20 cellular contexts compared by ENCODE assay signal in genomic region chr4:84492737-84493091, GRCh38. TPM values are rescaled to one million over a fixed set of nuclear protein-coding genes. Genes with fewer than 3 reads are reported as not detected.
DNase-seq lines count a peak whose midpoint lies in the region; ATAC-seq, FAIRE-seq and TF ChIP-seq lines count a peak whose summit lies in the region.
"Had no signal": no experiment of that assay in that cellular context is flagged by ENCODE, and none has a peak within 500 bp of the region (broad histone marks: within the 10 kb centered on the region; RNA-seq: fewer than 3 reads in every experiment).

No MANE protein-coding gene starts in this region.

- H3K4me1 Mint-ChIP-seq in neural crest cell, result peaks cover 52% of the 10 kb centered on the region
- peaks cover 7 to 17% (median 12%) of the 10 kb centered on the region in 3 donors for H3K4me1 Mint-ChIP-seq in T-cell

- DNase-seq in A549 (ENCODE audit: low read depth in 1 of 2, low spot score in 1 of 2) (no peak), esophagus muscularis mucosa (ENCODE audit: extremely low spot score) (no peak), neural crest cell (ENCODE audit: low read depth, low spot score) (no peak), T-cell (no peak), left colon (no peak), posterior cingulate gyrus (no peak), posterior vena cava (ENCODE audit: low spot score) (no peak)
- DNase-seq: activated CD4-positive, alpha-beta T cell treated with anti-CD3 and anti-CD28 coated beads for 1 hour; activated effector memory CD4-positive, alpha-beta T cell treated with Interleukin-2 at 50 U/mL for 16 hours; anterior cingulate cortex; KG1; lower lobe of right lung; natural killer cell; NCI-H1048; NCI-H2171 treated with DMSO at 0.1 percent for 48 hours; SHP77 treated with DMSO at 0.1 percent for 48 hours; stimulated activated CD4-positive, alpha-beta T cell treated with anti-CD3 and anti-CD28 coated beads, Interleukin-1b, Interleukin-23, amount 100 ng/mL, for 48 hours had no signal

- TF ChIP-seq CTCF in A549 (IDR thresholded peaks at IDR 0.05) (no peak), HEK293 (tag by site-specific recombination; IDR thresholded peaks at IDR 0.05) (no peak), esophagus muscularis mucosa (IDR thresholded peaks at IDR 0.05) (no peak), neural crest cell (conservative IDR thresholded peaks at IDR 0.05) (no peak)

- FAIRE-seq in A549 (lab: Jason Lieb, UNC), result no peak

- POLR2A ChIA-PET in A549 (lab: Yijun Ruan, JAX), result no interaction called here
- POLR2A ChIA-PET in HEK293 (lab: Yijun Ruan, JAX), result no interaction called here
- POLR2A ChIA-PET in T-cell (lab: Charles Lee), result no interaction called here

- TF ChIP-seq POLR2A in A549 (IDR thresholded peaks at IDR 0.05; ENCODE audit: low read length) (no peak), esophagus muscularis mucosa (IDR thresholded peaks at IDR 0.05; ENCODE audit: low read depth) (no peak)

- peak overlapping the region; percentile 83 for H3K4me2 ChIP-seq in A549

- 34% methylated on average over 8 of the region's 28 CpGs for WGBS in A549 (ENCODE audit: missing lambda C conversion rate)
- 9% methylated on average over 9 of the region's 28 CpGs for WGBS in esophagus muscularis mucosa

- H3K27ac Mint-ChIP-seq in neural crest cell (ENCODE audit: unreplicated experiment) (no peak overlapping the region), T-cell (no peak overlapping the region)
- H3K27ac Mint-ChIP-seq: natural killer cell had no signal

- H3K36me3 ChIP-seq in HEK293 (ENCODE audit: control insufficient read depth in 2 of 2, insufficient read depth in 1 of 2, low read length in 2 of 2), result peaks cover 0 to 42% of the 10 kb centered on the region in 2 experiments; a peak in 2 of 3 replicates
- peaks cover 0 to 32% (median 13%) of the 10 kb centered on the region in 4 donors for H3K36me3 ChIP-seq in esophagus muscularis mucosa
- H3K36me3 ChIP-seq: colonic mucosa, lower lobe of right lung had no signal

- H3K36me3 Mint-ChIP-seq in neural crest cell (ENCODE audit: low read depth) (peaks cover 9% of the 10 kb centered on the region), T-cell (peaks cover 5% of the 10 kb centered on the region)

- intact Hi-C loops in esophagus muscularis mucosa (cut with DNase I) (no loop called here), left colon (cut with DNase I, micrococcal nuclease) (no loop called here), posterior cingulate gyrus (cut with DNase I) (no loop called here), posterior vena cava (cut with DNase I) (no loop called here)

- peak overlapping the region; percentile 57 for H3K4me3 Mint-ChIP-seq in neural crest cell
- H3K4me3 Mint-ChIP-seq in T-cell, result peak overlapping the region in 1 of 3 donors; percentile 56
- H3K4me3 Mint-ChIP-seq: natural killer cell had no signal

- H3K4me3 ChIP-seq in A549 (peak overlapping the region; percentile 41), HEK293 (ENCODE audit: low read depth, low read length) (no peak overlapping the region), esophagus muscularis mucosa (peak overlapping the region; percentile 81 to 92 (median 87))
- H3K4me3 ChIP-seq: colonic mucosa, lower lobe of right lung had no signal

- peaks cover 0 to 52% (median 3%) of the 10 kb centered on the region in 4 donors for H3K27me3 ChIP-seq in esophagus muscularis mucosa

- ATAC-seq in A549 (peak; percentile 41 to 56; a peak in 4 of 6 replicates), T-cell (replicated peaks in 1 of 4) (no peak), left colon (no peak)
- ATAC-seq: lower lobe of right lung, natural killer cell had no signal

- no peak for TF ChIP-seq RAD21 in A549 (conservative IDR thresholded peaks at IDR 0.05 in 1 of 2, IDR thresholded peaks at IDR 0.05 in 1 of 2)

- TF ChIP-seq EP300 in A549 (IDR thresholded peaks at IDR 0.05) (no peak), esophagus muscularis mucosa (IDR thresholded peaks at IDR 0.05) (no peak)

- H3K9me3 ChIP-seq in A549, result no peaks in the 10 kb centered on the region
- H3K9me3 ChIP-seq in HEK293 (ENCODE audit: control insufficient read depth, insufficient read depth, low read depth, low read length), result no peaks in the 10 kb centered on the region
- H3K9me3 ChIP-seq in esophagus muscularis mucosa, result no peaks in the 10 kb centered on the region
- H3K9me3 ChIP-seq: colonic mucosa, lower lobe of right lung had no signal

- H3K27ac ChIP-seq in A549 (peak overlapping the region in 1 of 2 experiments; percentile 63; a peak in 2 of 6 replicates), HEK293 (ENCODE audit: extremely low read depth, low read depth, low read length) (no peak overlapping the region), esophagus muscularis mucosa (replicated peaks in 1 of 4) (peak overlapping the region; percentile 92 to 98 (median 96))
- H3K27ac ChIP-seq: colonic mucosa, HL-60, lower lobe of right lung had no signal

- peaks cover 96% of the 10 kb centered on the region for H3K27me3 Mint-ChIP-seq in neural crest cell (ENCODE audit: low read depth)
- peaks cover 68 to 82% of the 10 kb centered on the region in 2 donors for H3K27me3 Mint-ChIP-seq in T-cell

- no peaks in the 10 kb centered on the region for H3K4me1 ChIP-seq in A549
- no peaks in the 10 kb centered on the region for H3K4me1 ChIP-seq in HEK293 (ENCODE audit: control insufficient read depth, insufficient read depth, low read length)
- peaks cover 11 to 72% (median 45%) of the 10 kb centered on the region in 4 donors for H3K4me1 ChIP-seq in esophagus muscularis mucosa

- H3K9me3 Mint-ChIP-seq in neural crest cell, result no peaks in the 10 kb centered on the region
- peaks cover 0 to 12% (median 0%) of the 10 kb centered on the region in 3 donors for H3K9me3 Mint-ChIP-seq in T-cell

- CTCF ChIA-PET in A549 (lab: Yijun Ruan, JAX), result no interaction called here
- CTCF ChIA-PET in HEK293 (lab: Yijun Ruan, JAX), result no interaction called here
- CTCF ChIA-PET in T-cell (lab: Charles Lee), result no interaction called here

TF ChIP-seq in A549, 52 proteins besides CTCF, POLR2A, EP300 and RAD21 (continues in another document):
- TF ChIP-seq FOXS1 (CRISPR knock-in tag; IDR thresholded peaks at IDR 0.05), result no peak
- no peak for TF ChIP-seq MAZ (IDR thresholded peaks at IDR 0.05; ENCODE audit: borderline replicate concordance, low read depth, low read length)
- no peak for TF ChIP-seq HDAC2 (IDR thresholded peaks at IDR 0.05)
- no peak for TF ChIP-seq E2F6 (IDR thresholded peaks at IDR 0.05; ENCODE audit: borderline replicate concordance, low read depth)
- TF ChIP-seq JUNB (IDR thresholded peaks at IDR 0.05), result no peak
- TF ChIP-seq CHD4 (IDR thresholded peaks at IDR 0.05; ENCODE audit: borderline replicate concordance), result no peak
- TF ChIP-seq TFCP2L1 (CRISPR knock-in tag; IDR thresholded peaks at IDR 0.05), result no peak
- no peak for TF ChIP-seq CHD2 (IDR thresholded peaks at IDR 0.05; ENCODE audit: low read length, partially characterized antibody)
- no peak for TF ChIP-seq JUN (IDR thresholded peaks at IDR 0.05)
- TF ChIP-seq EHF (CRISPR knock-in tag; IDR thresholded peaks at IDR 0.05), result no peak
- TF ChIP-seq ZC3H11A (IDR thresholded peaks at IDR 0.05), result no peak
- TF ChIP-seq HOXA7 (CRISPR knock-in tag; IDR thresholded peaks at IDR 0.05), result no peak
- no peak for TF ChIP-seq NPAS2 (CRISPR knock-in tag; IDR thresholded peaks at IDR 0.05; ENCODE audit: borderline replicate concordance)
- no peak for TF ChIP-seq GATA3 (IDR thresholded peaks at IDR 0.05; ENCODE audit: borderline replicate concordance)
- TF ChIP-seq RARB (CRISPR knock-in tag; IDR thresholded peaks at IDR 0.05), result no peak

TF ChIP-seq in HEK293, 187 proteins besides CTCF, POLR2A, EP300 and RAD21:
- TF ChIP-seq ZNF202 (tag by site-specific recombination; IDR thresholded peaks at IDR 0.05; ENCODE audit: borderline replicate concordance) (peak; percentile 52; the same call in 1 of the 2 replicates), ZNF433 (tag by site-specific recombination; IDR thresholded peaks at IDR 0.05; ENCODE audit: low read depth) (no peak)

RNA-seq across cellular contexts. Expression of gene NKX6-1, which starts 6.4 kb away (rescaled TPM):
- polyA plus RNA-seq in A549 (2011; rRNA removed), result 0.09 and 0.13 TPM in 2 replicates
- polyA plus RNA-seq in A549 (2012; cell fraction: cytosol; rRNA removed), result 0.17 and 0.22 TPM in 2 replicates
- 0.37 and 0.42 TPM in 2 replicates for polyA plus RNA-seq in A549 (2012; cell fraction: nucleus; rRNA removed)
- polyA plus RNA-seq in A549 (2017; fragmentation: RNase III; extraction: RNeasy Plus Mini Kit Qiagen cat#74134 plus additional on column Dnase treatment), result 0.24 to 0.29 TPM (median 0.28 TPM) in 3 replicates
- not detected in 2 replicates for polyA minus RNA-seq in A549 (2011; rRNA and poly(A)+ RNA removed)
- 100 to 1,000 TPM in 1 of 4 donors, 10 to 100 TPM in 3; 48.2 to 115 (median 75.4) TPM for total RNA-seq in esophagus muscularis mucosa
- 19.2 and 21.1 TPM in 2 replicates for total RNA-seq in neural crest cell
- not detected for total RNA-seq in T-cell
- not detected for total RNA-seq in left colon
- total RNA-seq in posterior vena cava, result not detected
- total RNA-seq: colonic mucosa, lower lobe of right lung, natural killer cell had no signal

Comparison
In these comparisons a context has a peak if more than half of its experiments do, and no peak if none do; other contexts are left out.
1. ATAC-seq: peak in A549 (2 of 2); none in T-cell (0 of 4) and left colon (single experiment).
2. RNA of gene NKX6-1, which starts 6.4 kb away (total RNA-seq): 48.2 to 115 TPM in esophagus muscularis mucosa and 19.2 to 21.1 TPM in neural crest cell; not detected in posterior vena cava, not detected in T-cell and not detected in left colon; every median in the first group is over 10 times any median in the second.